Comparison of ENCODE assay signal across 24 cellular contexts in genomic region chr12:94091624-94092023, GRCh38.
"Had no signal": no experiment of that assay in that cellular context is flagged by ENCODE, and none has a peak within 500 bp of the region (broad histone marks: within the 10 kb centered on the region; RNA-seq: fewer than 3 reads in every experiment).

No MANE protein-coding gene starts in this region.

- H3K27ac Mint-ChIP-seq: activated CD4-positive, alpha-beta memory T cell treated with anti-CD3 and anti-CD28 coated beads, Interleukin-2, amount 10 ng/mL, durations not matched to agents 7 days and 5 days; activated naive CD4-positive, alpha-beta T cell treated with anti-CD3 and anti-CD28 coated beads, Interleukin-2, amount 10 ng/mL, durations not matched to agents 7 days and 5 days; activated naive CD8-positive, alpha-beta T cell treated with anti-CD3 and anti-CD28 coated beads for 36 hours; activated T-cell treated with anti-CD3 and anti-CD28 coated beads, Interleukin-2, amount 50 U/mL, for 72 hours; activated T-helper 2 cell treated with anti-CD3 and anti-CD28 coated beads, Interferon-gamma antibody, Interleukin-2, Interleukin-4, amounts not matched to agents 10 μg/mL and 5 μg/mL and 100 μg/mL, durations not matched to agents 14 hours and 24 hours and 36 hours; brain had no signal

- H3K9me3 ChIP-seq: Peyer's patch, SJCRH30, SK-N-SH had no signal

- H3K36me3 Mint-ChIP-seq: activated naive CD4-positive, alpha-beta T cell treated with anti-CD3 and anti-CD28 coated beads, Interleukin-2, amount 10 ng/mL, durations not matched to agents 7 days and 5 days; activated naive CD8-positive, alpha-beta T cell treated with anti-CD3 and anti-CD28 coated beads for 36 hours; brain had no signal

- H3K9ac ChIP-seq: SK-N-SH had no signal

- H3K27me3 ChIP-seq: cardiac muscle cell, Peyer's patch, SJCRH30 had no signal

- H3K27me3 Mint-ChIP-seq: activated naive CD8-positive, alpha-beta T cell treated with anti-CD3 and anti-CD28 coated beads for 36 hours had no signal

- H3K36me3 ChIP-seq: cardiac muscle cell, Peyer's patch, SJCRH30 had no signal

- H3K9me2 ChIP-seq: SK-N-SH had no signal

- H3K27ac ChIP-seq: cardiac muscle cell, Peyer's patch, SJCRH30 had no signal

- H3K4me2 ChIP-seq: SK-N-SH had no signal

- DNase-seq: activated CD4-positive, alpha-beta memory T cell treated with anti-CD3 and anti-CD28 coated beads, Interleukin-2, amount 10 ng/mL, durations not matched to agents 7 days and 5 days; activated CD4-positive, alpha-beta T cell treated with anti-CD3 and anti-CD28 coated beads, Interleukin-2, amount 50 U/mL, for 1 hour; activated CD4-positive, CD25-positive, alpha-beta regulatory T cell; activated CD8-positive, alpha-beta memory T cell treated with anti-CD3 and anti-CD28 coated beads, Interleukin-2, amount 50 U/mL, for 4 hours; activated gamma-delta T cell treated with Interleukin-2 at 50 U/mL for 16 hours; activated naive CD4-positive, alpha-beta T cell treated with anti-CD3 and anti-CD28 coated beads, Interleukin-2, amount 10 ng/mL, durations not matched to agents 7 days and 5 days; activated naive CD8-positive, alpha-beta T cell treated with anti-CD3 and anti-CD28 coated beads for 36 hours; activated T-cell treated with anti-CD3 and anti-CD28 coated beads, Interleukin-2, amount 50 U/mL, for 72 hours; anterior cingulate cortex; MM.1S; NCI-H1105; NCI-H1436; NCI-H1694 treated with DMSO at 0.1 percent for 48 hours; NCI-H2081; NCI-H446; NCI-H524; Peyer's patch; Right ventricle myocardium superior; SJCRH30; SK-N-SH; T-helper 1 cell had no signal

- H3K4me1 Mint-ChIP-seq: activated CD4-positive, alpha-beta memory T cell treated with anti-CD3 and anti-CD28 coated beads, Interleukin-2, amount 10 ng/mL, durations not matched to agents 7 days and 5 days; activated naive CD4-positive, alpha-beta T cell treated with anti-CD3 and anti-CD28 coated beads, Interleukin-2, amount 10 ng/mL, durations not matched to agents 7 days and 5 days; activated naive CD8-positive, alpha-beta T cell treated with anti-CD3 and anti-CD28 coated beads for 36 hours; brain had no signal

- H3K9me3 Mint-ChIP-seq: activated naive CD8-positive, alpha-beta T cell treated with anti-CD3 and anti-CD28 coated beads for 36 hours; activated T-cell treated with anti-CD3 and anti-CD28 coated beads, Interleukin-2, amount 50 U/mL, for 72 hours; activated T-helper 2 cell treated with anti-CD3 and anti-CD28 coated beads, Interferon-gamma antibody, Interleukin-2, Interleukin-4, amounts not matched to agents 10 μg/mL and 5 μg/mL and 100 μg/mL, durations not matched to agents 14 hours and 24 hours and 36 hours had no signal

- H3K4me3 ChIP-seq: cardiac muscle cell, Peyer's patch, SJCRH30 had no signal

- ATAC-seq: activated T-cell treated with anti-CD3 and anti-CD28 coated beads, Interleukin-2, amount 50 U/mL, for 72 hours had no signal

- H3K4me3 Mint-ChIP-seq: activated CD4-positive, alpha-beta memory T cell treated with anti-CD3 and anti-CD28 coated beads, Interleukin-2, amount 10 ng/mL, durations not matched to agents 7 days and 5 days; activated naive CD4-positive, alpha-beta T cell treated with anti-CD3 and anti-CD28 coated beads, Interleukin-2, amount 10 ng/mL, durations not matched to agents 7 days and 5 days; activated naive CD8-positive, alpha-beta T cell treated with anti-CD3 and anti-CD28 coated beads for 36 hours; activated T-cell treated with anti-CD3 and anti-CD28 coated beads, Interleukin-2, amount 50 U/mL, for 72 hours; brain had no signal

- H3K4me1 ChIP-seq: Peyer's patch, SJCRH30 had no signal
